15 cellular contexts compared by ENCODE assay signal in the genomic region with DNA sequence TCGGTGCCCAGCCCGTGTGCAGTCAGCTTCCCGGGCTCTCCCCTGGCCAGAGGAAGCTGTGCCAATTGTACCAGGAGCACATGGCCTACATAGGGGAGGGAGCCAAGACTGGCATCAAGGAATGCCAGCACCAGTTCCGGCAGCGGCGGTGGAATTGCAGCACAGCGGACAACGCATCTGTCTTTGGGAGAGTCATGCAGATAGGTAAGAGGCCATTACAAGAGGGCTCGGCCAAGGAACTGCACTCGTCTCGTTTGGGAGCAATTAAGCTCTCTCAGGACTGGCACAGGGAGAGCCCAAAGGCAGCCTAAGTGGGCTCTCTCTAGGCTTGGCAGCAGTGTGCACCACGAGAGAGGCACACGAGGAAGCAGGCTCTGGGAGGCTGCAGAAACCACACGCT. TPM values are rescaled to one million over a fixed set of nuclear protein-coding genes. Genes with fewer than 3 reads are reported as not detected.
DNase-seq lines count a peak whose midpoint lies in the region; ATAC-seq and TF ChIP-seq lines count a peak whose summit lies in the region.
"Had no signal": no experiment of that assay in that cellular context is flagged by ENCODE, and none has a peak within 500 bp of the region (broad histone marks: within the 10 kb centered on the region; RNA-seq: fewer than 3 reads in every experiment).

No MANE protein-coding gene starts in this region.

- peak; percentile 62 for ATAC-seq in Right ventricle myocardium superior (ENCODE audit: poor library complexity)
- peak; percentile 13 to 39 for ATAC-seq in left cardiac atrium
- no peak for ATAC-seq in GM21526 (IDR thresholded peaks at IDR 0.05; ENCODE audit: low FRiP score, unreplicated experiment)
- ATAC-seq: K562 had no signal

- H3K9me3 Mint-ChIP-seq in nephron (no peaks in the 10 kb centered on the region), HFFc6 (no peaks in the 10 kb centered on the region)

- H3K36me3 Mint-ChIP-seq in nephron (ENCODE audit: low read depth): peaks cover 11% of the 10 kb centered on the region
- H3K36me3 Mint-ChIP-seq in HFFc6 (ENCODE audit: low read depth): peaks cover 17% of the 10 kb centered on the region

- DNase-seq in Right ventricle myocardium superior (peak; percentile 53), cardiac septum (ENCODE audit: low spot score) (no peak), left cardiac atrium (no peak), NOMO-1 (lab: John Stamatoyannopoulos, UW; ENCODE audit: unreplicated experiment in 2 of 2) (no peak), HFFc6 (no peak)
- DNase-seq in activated effector memory CD4-positive, alpha-beta T cell treated with Interleukin-2 at 50 U/mL for 16 hours: no peak
- DNase-seq: DMS153, NCI-H1436 treated with DMSO at 0.1 percent for 48 hours, NCI-H2081 treated with DMSO at 0.1 percent for 48 hours, NCI-H345, NCI-H82, SIG-M5 had no signal

- H3K27me3 Mint-ChIP-seq in nephron (ENCODE audit: low read depth) (peaks cover 56% of the 10 kb centered on the region), HFFc6 (ENCODE audit: insufficient read depth) (peaks cover 8% of the 10 kb centered on the region)

- H3K4me1 Mint-ChIP-seq in nephron: peaks cover 42% of the 10 kb centered on the region
- H3K4me1 Mint-ChIP-seq in HFFc6 (ENCODE audit: low read depth): peaks cover 47% of the 10 kb centered on the region

- TF ChIP-seq CTCF in nephron (IDR thresholded peaks at IDR 0.05; ENCODE audit: unreplicated experiment in 3 of 3) (no peak), HFFc6 (IDR thresholded peaks at IDR 0.05) (no peak)

- H3K27ac Mint-ChIP-seq in nephron (no peak overlapping the region), HFFc6 (no peak overlapping the region)

- H3K4me3 Mint-ChIP-seq in nephron: peak overlapping the region in 2 of 3 experiments; percentile 1 to 22
- H3K4me3 Mint-ChIP-seq in HFFc6: no peak overlapping the region

- intact Hi-C loops in Right ventricle myocardium superior (cut with DNase I) (no loop called here), cardiac septum (cut with DNase I) (loop anchor here (5.0 kb wide), 1 partner anchor 305 kb away; no protein-coding TSS in a partner anchor), left cardiac atrium (cut with DNase I) (loop anchor here in 1 of 2 donors (5.0 kb wide), 1 partner anchor 305 kb away; no protein-coding TSS in a partner anchor)

RNA-seq across cellular contexts. Expression of gene WNT5B, which starts 3.7 kb away (rescaled TPM):
- 3.2 TPM for total RNA-seq in Right ventricle myocardium superior
- 0.43 TPM for total RNA-seq in cardiac septum
- total RNA-seq in left cardiac atrium: 1 to 10 TPM; 1.8 to 5.0 TPM
- 100 to 1,000 TPM; 191 to 289 (median 200) TPM for total RNA-seq in HFFc6 (2021; fragmentation: NEBNext Ultra II Directional; extraction: Animal tissue kit (Norgen Biotek cat#: 25700))

RNA-seq across cellular contexts. Expression of gene FBXL14, which starts 38.3 kb away (rescaled TPM):
- 7.0 TPM for total RNA-seq in Right ventricle myocardium superior
- 6.9 TPM for total RNA-seq in cardiac septum
- 1 to 10 TPM; 7.0 to 7.6 TPM for total RNA-seq in left cardiac atrium
- 1 to 10 TPM; 5.2 to 6.5 (median 5.4) TPM for total RNA-seq in HFFc6 (2021; fragmentation: NEBNext Ultra II Directional; extraction: Animal tissue kit (Norgen Biotek cat#: 25700))

RNA-seq across cellular contexts. Expression of gene ADIPOR2, which starts 58.2 kb away (rescaled TPM):
- total RNA-seq in Right ventricle myocardium superior (30.8 TPM), cardiac septum (33.4 TPM), left cardiac atrium (10 to 100 TPM; 50.3 to 53.1 TPM)
- total RNA-seq in HFFc6 (2021; fragmentation: NEBNext Ultra II Directional; extraction: Animal tissue kit (Norgen Biotek cat#: 25700)): 10 to 100 TPM; 38.9 to 50.1 (median 44.9) TPM

Comparison
In these comparisons a context has a peak if more than half of its experiments do, and no peak if none do; other contexts are left out.
1. RNA of gene WNT5B, which starts 3.7 kb away (total RNA-seq): 191 to 289 TPM in HFFc6; 1.8 to 5.0 TPM in left cardiac atrium, 3.2 TPM in Right ventricle myocardium superior (single experiment) and 0.43 TPM in cardiac septum (single experiment); every median in the first group is over 10 times any median in the second.